ENCODE assay signal across 27 cellular contexts in genomic region chr3:106844638-106845037, GRCh38.
"Had no signal": no experiment of that assay in that cellular context is flagged by ENCODE, and none has a peak within 500 bp of the region (broad histone marks: within the 10 kb centered on the region; RNA-seq: fewer than 3 reads in every experiment).

No MANE protein-coding gene starts in this region.

- H3K9me3 ChIP-seq: ascending aorta, gastrocnemius medialis, heart left ventricle had no signal

- H3K27ac ChIP-seq: ascending aorta, brain microvascular endothelial cell, foreskin keratinocyte, gastrocnemius medialis, VCaP had no signal

- H3K36me3 ChIP-seq: ascending aorta, brain microvascular endothelial cell, gastrocnemius medialis, heart left ventricle had no signal

- DNase-seq: activated CD4-positive, alpha-beta memory T cell treated with anti-CD3 and anti-CD28 coated beads, Interleukin-2, amount 10 ng/mL, durations not matched to agents 7 days and 5 days; activated CD4-positive, alpha-beta T cell treated with anti-CD3 and anti-CD28 coated beads for 1 hour; activated CD4-positive, alpha-beta T cell treated with anti-CD3 and anti-CD28 coated beads for 4 hours; activated CD4-positive, alpha-beta T cell treated with anti-CD3 and anti-CD28 coated beads, Interleukin-2, amount 10 ng/mL, durations not matched to agents 7 days and 5 days; activated CD4-positive, alpha-beta T cell treated with anti-CD3 and anti-CD28 coated beads, Interleukin-2, amount 50 U/mL, for 4 hours; activated CD8-positive, alpha-beta memory T cell treated with anti-CD3 and anti-CD28 coated beads, Interleukin-2, amount 50 U/mL, for 48 hours; activated gamma-delta T cell; activated naive CD4-positive, alpha-beta T cell; activated naive CD4-positive, alpha-beta T cell treated with anti-CD3 and anti-CD28 coated beads, Interleukin-2, amount 10 ng/mL, durations not matched to agents 7 days and 5 days; activated naive CD8-positive, alpha-beta T cell treated with anti-CD3 and anti-CD28 coated beads, Interleukin-2, amount 10 ng/mL, durations not matched to agents 7 days and 5 days; activated T-cell treated with anti-CD3 and anti-CD28 coated beads for 4 hours; activated T-cell treated with anti-CD3 and anti-CD28 coated beads, Interleukin-2, amount 50 U/mL, for 24 hours; activated T-cell treated with anti-CD3 and anti-CD28 coated beads, Interleukin-2, amount 50 U/mL, for 72 hours; brain microvascular endothelial cell; cortex of kidney; effector memory CD4-positive, alpha-beta T cell; endodermal cell; foreskin keratinocyte; gastrocnemius medialis; glutamatergic neuron; heart left ventricle; T-helper 2 cell had no signal

- H3K4me1 ChIP-seq: foreskin keratinocyte had no signal

- H3K4me3 ChIP-seq: ascending aorta, gastrocnemius medialis, heart left ventricle had no signal

- H3K27me3 ChIP-seq: ascending aorta, brain microvascular endothelial cell, foreskin keratinocyte, gastrocnemius medialis, heart left ventricle had no signal

- ATAC-seq: activated naive CD4-positive, alpha-beta T cell treated with anti-CD3 and anti-CD28 coated beads, Interleukin-2, amount 50 U/mL, for 72 hours; activated T-cell treated with anti-CD3 and anti-CD28 coated beads, Interleukin-2, amount 50 U/mL, for 72 hours; esophagus mucosa; foreskin keratinocyte; gastrocnemius medialis; heart left ventricle; WTC11 had no signal
